23 cellular contexts compared by ENCODE assay signal in the genomic region with DNA sequence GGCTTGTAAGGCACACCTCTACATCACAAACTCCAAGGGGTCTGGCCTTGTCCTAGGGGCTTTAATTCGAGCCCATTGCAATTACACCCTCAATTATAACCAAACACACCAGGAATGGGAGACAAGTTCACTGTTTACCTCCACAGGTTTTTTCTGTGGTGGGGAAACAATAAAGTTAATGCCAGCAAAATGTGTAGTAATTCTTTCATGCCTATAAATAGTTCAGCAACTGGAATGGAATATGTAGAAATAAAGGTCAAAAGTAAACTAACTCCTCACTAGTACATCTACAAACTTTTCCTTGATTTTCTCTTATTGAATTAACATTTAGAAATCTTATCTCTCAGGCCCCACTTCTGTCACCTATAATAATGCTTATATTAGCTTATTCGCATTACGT.
"Had no signal": no experiment of that assay in that cellular context is flagged by ENCODE, and none has a peak within 500 bp of the region (broad histone marks: within the 10 kb centered on the region; RNA-seq: fewer than 3 reads in every experiment).

No MANE protein-coding gene starts in this region.

- H3K4me1 Mint-ChIP-seq: mesothelial cell of epicardium; naive B cell; natural killer cell; stimulated activated effector memory CD8-positive, alpha-beta T cell treated with anti-CD3 and anti-CD28 coated beads, Interleukin-12 subunit alpha, Interleukin-12 subunit beta, amount 100 ng/mL, for 72 hours had no signal

- H3K27me3 ChIP-seq: right atrium auricular region, spleen, testis, thyroid gland, transverse colon, upper lobe of left lung had no signal

- H3K27ac ChIP-seq: parathyroid adenoma, right atrium auricular region, skin epidermis, spleen, testis, thyroid gland, transverse colon, upper lobe of left lung had no signal

- H3K9me3 ChIP-seq: spleen, testis, thyroid gland, transverse colon, upper lobe of left lung had no signal

- H3K4me3 Mint-ChIP-seq: mesothelial cell of epicardium; naive B cell; natural killer cell; nephron progenitor cell; stimulated activated effector memory CD8-positive, alpha-beta T cell treated with anti-CD3 and anti-CD28 coated beads, Interleukin-12 subunit alpha, Interleukin-12 subunit beta, amount 100 ng/mL, for 72 hours; stimulated activated naive CD8-positive, alpha-beta T cell treated with anti-CD3 and anti-CD28 coated beads, Interleukin-15, amount 100 ng/mL, for 72 hours had no signal

- H3K9ac ChIP-seq: parathyroid adenoma had no signal

- H3K4me1 ChIP-seq: parathyroid adenoma, right atrium auricular region, testis, thyroid gland, transverse colon, upper lobe of left lung had no signal

- H3K4me3 ChIP-seq: lung, right atrium auricular region, skin epidermis, spleen, testis, thyroid gland, transverse colon, upper lobe of left lung had no signal

- DNase-seq: hippocampal formation; kidney glomerular epithelial cell; left cardiac atrium; naive B cell; natural killer cell; nephron progenitor cell; nucleus accumbens; spleen; stimulated activated CD4-positive, alpha-beta T cell treated with anti-CD3 and anti-CD28 coated beads, Interleukin-4, amount 100 ng/mL, for 24 hours; stimulated activated naive CD4-positive, alpha-beta T cell treated with Interleukin-2 at 50 U/mL for 16 hours; stimulated activated naive CD8-positive, alpha-beta T cell treated with anti-CD3 and anti-CD28 coated beads, Interleukin-15, amount 100 ng/mL, for 72 hours; testis; thyroid gland; transverse colon; upper lobe of left lung had no signal

- ATAC-seq: left cardiac atrium; left lobe of liver; natural killer cell; sciatic nerve; stimulated activated effector memory CD8-positive, alpha-beta T cell treated with anti-CD3 and anti-CD28 coated beads, Interleukin-12 subunit alpha, Interleukin-12 subunit beta, amount 100 ng/mL, for 72 hours; stimulated activated naive CD8-positive, alpha-beta T cell treated with anti-CD3 and anti-CD28 coated beads, Interleukin-15, amount 100 ng/mL, for 72 hours had no signal

- H3K36me3 ChIP-seq: right atrium auricular region, spleen, thyroid gland, transverse colon, upper lobe of left lung had no signal

- H3K27ac Mint-ChIP-seq: natural killer cell; stimulated activated effector memory CD8-positive, alpha-beta T cell treated with anti-CD3 and anti-CD28 coated beads, Interleukin-12 subunit alpha, Interleukin-12 subunit beta, amount 100 ng/mL, for 72 hours; stimulated activated naive CD8-positive, alpha-beta T cell treated with anti-CD3 and anti-CD28 coated beads, Interleukin-15, amount 100 ng/mL, for 72 hours had no signal

- H3K9me3 Mint-ChIP-seq: natural killer cell; stimulated activated naive CD8-positive, alpha-beta T cell treated with anti-CD3 and anti-CD28 coated beads, Interleukin-15, amount 100 ng/mL, for 72 hours had no signal

- H3K36me3 Mint-ChIP-seq: mesothelial cell of epicardium; naive B cell; natural killer cell; stimulated activated effector memory CD8-positive, alpha-beta T cell treated with anti-CD3 and anti-CD28 coated beads, Interleukin-12 subunit alpha, Interleukin-12 subunit beta, amount 100 ng/mL, for 72 hours had no signal
